1 cellular context compared by ENCODE assay signal in genomic region chr2:85893428-85894258, GRCh38.
TF ChIP-seq lines count a peak whose summit lies in the region.

No MANE protein-coding gene starts in this region.

TF ChIP-seq in SK-N-SH, 30 proteins besides CTCF, POLR2A, EP300 and RAD21 (continued from another document):
- TF ChIP-seq ZBTB33 (IDR thresholded peaks at IDR 0.05; ENCODE audit: borderline replicate concordance, low read depth) (no peak), MXI1 (IDR thresholded peaks at IDR 0.05; ENCODE audit: low read depth, low read length) (no peak), IRF3 (IDR thresholded peaks at IDR 0.05; ENCODE audit: low read depth, low read length) (no peak), TAF1 (IDR thresholded peaks at IDR 0.05; ENCODE audit: borderline replicate concordance, low read depth, low read length) (no peak), TEAD4 (IDR thresholded peaks at IDR 0.05; ENCODE audit: borderline replicate concordance, insufficient read depth) (peak; percentile 47; the same call in 1 of the 2 replicates), GABPA (IDR thresholded peaks at IDR 0.05; ENCODE audit: low read depth) (no peak), NFIC (IDR thresholded peaks at IDR 0.05; ENCODE audit: borderline replicate concordance) (peak; percentile 58), JUND (IDR thresholded peaks at IDR 0.05) (peak; percentile 43), RFX5 (IDR thresholded peaks at IDR 0.05; ENCODE audit: low read length) (no peak), SMC3 (IDR thresholded peaks at IDR 0.05; ENCODE audit: low read depth, low read length) (no peak), USF1 (IDR thresholded peaks at IDR 0.05; ENCODE audit: borderline replicate concordance, low read depth) (no peak), SIN3A (IDR thresholded peaks at IDR 0.05; ENCODE audit: borderline replicate concordance, low read depth, low read length) (no peak), EZH2phosphoT487 (IDR thresholded peaks at IDR 0.05; ENCODE audit: borderline replicate concordance, low read depth) (no peak), MAX (IDR thresholded peaks at IDR 0.05; ENCODE audit: low read depth) (peak; percentile 33; the same call in 1 of the 2 replicates), MEF2A (IDR thresholded peaks at IDR 0.05; ENCODE audit: borderline replicate concordance, low read depth) (no peak)
- TF ChIP-seq, protein P1, sequence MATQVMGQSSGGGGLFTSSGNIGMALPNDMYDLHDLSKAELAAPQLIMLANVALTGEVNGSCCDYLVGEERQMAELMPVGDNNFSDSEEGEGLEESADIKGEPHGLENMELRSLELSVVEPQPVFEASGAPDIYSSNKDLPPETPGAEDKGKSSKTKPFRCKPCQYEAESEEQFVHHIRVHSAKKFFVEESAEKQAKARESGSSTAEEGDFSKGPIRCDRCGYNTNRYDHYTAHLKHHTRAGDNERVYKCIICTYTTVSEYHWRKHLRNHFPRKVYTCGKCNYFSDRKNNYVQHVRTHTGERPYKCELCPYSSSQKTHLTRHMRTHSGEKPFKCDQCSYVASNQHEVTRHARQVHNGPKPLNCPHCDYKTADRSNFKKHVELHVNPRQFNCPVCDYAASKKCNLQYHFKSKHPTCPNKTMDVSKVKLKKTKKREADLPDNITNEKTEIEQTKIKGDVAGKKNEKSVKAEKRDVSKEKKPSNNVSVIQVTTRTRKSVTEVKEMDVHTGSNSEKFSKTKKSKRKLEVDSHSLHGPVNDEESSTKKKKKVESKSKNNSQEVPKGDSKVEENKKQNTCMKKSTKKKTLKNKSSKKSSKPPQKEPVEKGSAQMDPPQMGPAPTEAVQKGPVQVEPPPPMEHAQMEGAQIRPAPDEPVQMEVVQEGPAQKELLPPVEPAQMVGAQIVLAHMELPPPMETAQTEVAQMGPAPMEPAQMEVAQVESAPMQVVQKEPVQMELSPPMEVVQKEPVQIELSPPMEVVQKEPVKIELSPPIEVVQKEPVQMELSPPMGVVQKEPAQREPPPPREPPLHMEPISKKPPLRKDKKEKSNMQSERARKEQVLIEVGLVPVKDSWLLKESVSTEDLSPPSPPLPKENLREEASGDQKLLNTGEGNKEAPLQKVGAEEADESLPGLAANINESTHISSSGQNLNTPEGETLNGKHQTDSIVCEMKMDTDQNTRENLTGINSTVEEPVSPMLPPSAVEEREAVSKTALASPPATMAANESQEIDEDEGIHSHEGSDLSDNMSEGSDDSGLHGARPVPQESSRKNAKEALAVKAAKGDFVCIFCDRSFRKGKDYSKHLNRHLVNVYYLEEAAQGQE (IDR thresholded peaks at IDR 0.05; ENCODE audit: low read depth, low read length): 0 out of 2 replicates have a peak, but pooled peaks have one; percentile 22
